9 cellular contexts compared by ENCODE assay signal in the genomic region with DNA sequence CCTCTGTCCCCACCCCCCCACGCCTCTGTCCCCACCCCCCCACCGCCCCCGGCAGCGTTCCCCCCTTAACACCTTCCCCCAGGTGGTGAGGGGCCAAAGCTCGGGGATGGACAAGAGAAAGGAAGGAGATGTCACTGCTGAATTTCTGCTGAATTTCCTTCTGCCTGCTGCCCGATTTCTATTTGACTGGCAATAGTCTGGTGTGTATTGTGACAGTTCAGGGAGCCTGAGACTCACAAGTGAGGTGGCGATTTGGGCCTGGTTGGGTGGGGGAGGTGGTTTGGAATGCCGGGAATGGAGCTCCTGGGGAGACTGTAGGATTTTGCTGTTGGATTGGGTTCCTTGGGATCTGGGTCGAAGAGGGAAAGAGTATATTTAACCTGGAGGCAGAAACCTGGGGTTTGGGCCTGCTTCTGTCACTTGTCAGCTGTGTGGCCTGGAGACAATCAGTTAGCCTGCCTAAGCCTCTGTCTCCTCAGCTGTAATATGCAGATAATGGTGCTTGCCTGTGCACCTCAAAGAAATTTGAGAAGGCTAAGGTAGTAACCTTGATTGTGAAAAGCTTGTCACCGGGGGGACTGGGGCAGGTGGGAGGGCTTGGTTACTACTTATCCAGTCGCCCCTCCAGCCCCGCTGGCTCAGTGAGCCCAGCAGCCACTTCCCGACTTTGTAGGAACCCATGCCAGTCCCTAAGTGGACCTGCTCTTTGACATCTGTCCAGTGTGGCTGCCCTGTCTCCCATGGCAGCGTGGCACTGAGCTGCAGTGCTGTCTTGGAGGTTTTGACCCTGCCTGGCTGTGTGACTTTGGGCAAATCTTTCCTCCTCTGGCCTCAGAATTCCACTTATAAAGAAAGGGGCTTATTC. TPM values are rescaled to one million over a fixed set of nuclear protein-coding genes. Genes with fewer than 3 reads are reported as not detected.
A peak's percentile ranks its signal among the peaks of the same experiment; 100 is the strongest.
DNase-seq lines count a peak whose midpoint lies in the region; FAIRE-seq and TF ChIP-seq lines count a peak whose summit lies in the region.
"Had no signal": no experiment of that assay in that cellular context is flagged by ENCODE, and none has a peak within 500 bp of the region (broad histone marks: within the 10 kb centered on the region; RNA-seq: fewer than 3 reads in every experiment).

No MANE protein-coding gene starts in this region.

- no peak overlapping the region for H2BK120ac ChIP-seq in mesendoderm (ENCODE audit: low read depth, low read length)

- no peaks in the 10 kb centered on the region for H3K36me3 ChIP-seq in mesendoderm (ENCODE audit: control insufficient read depth, insufficient read depth, low read length)
- no peaks in the 10 kb centered on the region for H3K36me3 ChIP-seq in uterus

- no peak overlapping the region for H2BK15ac ChIP-seq in mesendoderm (replicated peaks; ENCODE audit: low read depth)

- H3K4me2 ChIP-seq in mesendoderm (ENCODE audit: low read length): peak overlapping the region; percentile 2

- H2BK5ac ChIP-seq in mesendoderm (ENCODE audit: low read length): peak overlapping the region; percentile 74

- peak overlapping the region; percentile 83 for H3K56ac ChIP-seq in mesendoderm (ENCODE audit: low read length)

- H3K9me3 ChIP-seq in uterus: no peaks in the 10 kb centered on the region

- no peak overlapping the region for H2AK5ac ChIP-seq in mesendoderm (ENCODE audit: low read length)

- H3K79me2 ChIP-seq in mesendoderm (ENCODE audit: control insufficient read depth, insufficient read depth, low read length): no peaks in the 10 kb centered on the region

- WGBS in mesendoderm (ENCODE audit: extremely low coverage, insufficient coverage, low lambda C conversion rate): no CpG with 5 or more reads among the region's 14 CpGs

- peak overlapping the region; percentile 36 for H3K9ac ChIP-seq in mesendoderm (ENCODE audit: low read length)

- no peaks in the 10 kb centered on the region for H3K79me1 ChIP-seq in mesendoderm (ENCODE audit: low read length)

- TF ChIP-seq CTCF in choroid plexus epithelial cell (conservative IDR thresholded peaks at IDR 0.05; ENCODE audit: low read depth, low read length) (no peak), uterus (IDR thresholded peaks at IDR 0.05) (no peak)

- TF ChIP-seq POLR2A in GM12892 (IDR thresholded peaks at IDR 0.05; ENCODE audit: low read depth, low read length) (0 out of 2 replicates have a peak, but pooled peaks have one; percentile 40), uterus (IDR thresholded peaks at IDR 0.05) (no peak)

- H3K27me3 ChIP-seq in mesendoderm (ENCODE audit: insufficient read depth, low read length, poor library complexity) (no peaks in the 10 kb centered on the region), uterus (no peaks in the 10 kb centered on the region)

- no peak overlapping the region for H3K23ac ChIP-seq in mesendoderm (ENCODE audit: low read length)

- peaks cover 32% of the 10 kb centered on the region for H3K4me1 ChIP-seq in mesendoderm (ENCODE audit: control insufficient read depth, low read depth, low read length)
- H3K4me1 ChIP-seq in uterus: peaks cover 24 to 39% of the 10 kb centered on the region in 2 donors

- no peak for FAIRE-seq in GM12892 (lab: Jason Lieb, UNC)

- H3K4ac ChIP-seq in mesendoderm (ENCODE audit: low read depth, low read length): no peak overlapping the region

- peak overlapping the region; percentile 31 for H3K4me3 ChIP-seq in choroid plexus epithelial cell (ENCODE audit: low read depth, low read length)
- H3K4me3 ChIP-seq in mesendoderm (ENCODE audit: low read length): no peak overlapping the region
- peak overlapping the region; percentile 9 to 50 for H3K4me3 ChIP-seq in uterus

- H3K18ac ChIP-seq in mesendoderm (ENCODE audit: low read length): peak overlapping the region; percentile 35

- intact Hi-C loops in uterus (cut with DNase I; ENCODE audit: low total_unique reads): no loop called here

- H3K27ac ChIP-seq in mesendoderm (ENCODE audit: low read depth, low read length) (peak overlapping the region; percentile 91), uterus (peak overlapping the region; percentile 93 to 99)

- H4K8ac ChIP-seq in mesendoderm (ENCODE audit: low read depth, low read length): no peak overlapping the region

- DNase-seq in GM12892 (ENCODE audit: insufficient read length) (no peak), NCI-H526 (lab: John Stamatoyannopoulos, UW) (peak; percentile 61 to 87), choroid plexus epithelial cell (ENCODE audit: low read depth) (peak; percentile 49), mesendoderm (peak; percentile 99), uterus (no peak), AG08395 (ENCODE audit: low spot score) (no peak), epidermal melanocyte (ENCODE audit: insufficient read length, low spot score) (no peak), midbrain (lab: John Stamatoyannopoulos, UW) (no peak)

- H4K5ac ChIP-seq in mesendoderm (ENCODE audit: low read length): no peak overlapping the region

RNA-seq across cellular contexts. Expression of a gene that starts 7.7 kb away (rescaled TPM):
- polyA plus RNA-seq in GM12892 (2012; ENCODE audit: missing spikeins): 109 TPM
- polyA plus RNA-seq in mesendoderm (2013, experiment 1 of 2): 59.4 TPM
- polyA plus RNA-seq in mesendoderm (2013, experiment 2 of 2): 59.0 TPM
- 100 to 1,000 TPM; 245 to 533 (median 373) TPM for total RNA-seq in uterus

RNA-seq across cellular contexts. Expression of a gene that starts 24.6 kb away (rescaled TPM):
- 2.3 TPM for polyA plus RNA-seq in GM12892 (2012; ENCODE audit: missing spikeins)
- polyA plus RNA-seq in mesendoderm (2013, experiment 1 of 2): 44.2 TPM
- polyA plus RNA-seq in mesendoderm (2013, experiment 2 of 2): 43.0 TPM
- 10 to 100 TPM in 1 of 4 donors, 1 to 10 TPM in 1, under 1 TPM in 2; 0.29 to 13.3 (median 2.0) TPM for total RNA-seq in uterus

RNA-seq across cellular contexts. Expression of a gene that starts 45.9 kb away (rescaled TPM):
- not detected for polyA plus RNA-seq in GM12892 (2012; ENCODE audit: missing spikeins)
- polyA plus RNA-seq in mesendoderm (2013, experiment 1 of 2): 49.9 TPM
- 48.3 TPM for polyA plus RNA-seq in mesendoderm (2013, experiment 2 of 2)
- 1 to 10 TPM in 2 of 4 donors, not detected in 2; 5.0 to 5.5 TPM for total RNA-seq in uterus
- total RNA-seq: SK-MEL-5 had no signal

RNA-seq across cellular contexts. Expression of a gene that starts 46.5 kb away (rescaled TPM):
- polyA plus RNA-seq in GM12892 (2012; ENCODE audit: missing spikeins): 19.0 TPM
- 1.3 TPM for polyA plus RNA-seq in mesendoderm (2013, experiment 1 of 2)
- polyA plus RNA-seq in mesendoderm (2013, experiment 2 of 2): 1.1 TPM
- total RNA-seq in uterus: 1 to 10 TPM in 3 of 4 donors, not detected in 1; 3.1 to 8.2 (median 4.1) TPM

RNA-seq across cellular contexts. Expression of a gene that starts 52.3 kb away (rescaled TPM):
- polyA plus RNA-seq in GM12892 (2012; ENCODE audit: missing spikeins): 69.0 TPM
- 58.6 TPM for polyA plus RNA-seq in mesendoderm (2013, experiment 1 of 2)
- 51.9 TPM for polyA plus RNA-seq in mesendoderm (2013, experiment 2 of 2)
- total RNA-seq in uterus: 10 to 100 TPM; 17.3 to 97.6 (median 38.1) TPM

Comparison
In these comparisons a context has a peak if more than half of its experiments do, and no peak if none do; other contexts are left out.
1. DNase-seq: peak in NCI-H526 (2 of 2), choroid plexus epithelial cell (single experiment) and mesendoderm (single experiment); none in GM12892 (single experiment), uterus (0 of 2), AG08395 (single experiment), epidermal melanocyte (single experiment) and midbrain (single experiment).